ENCODE assay signal across 8 cellular contexts in genomic region chr14:73245401-73246325, GRCh38.
DNase-seq lines count a peak whose midpoint lies in the region; ATAC-seq and TF ChIP-seq lines count a peak whose summit lies in the region.

No MANE protein-coding gene starts in this region.

- peaks cover 17 to 71% (median 63%) of the 10 kb centered on the region in 11 experiments for H3K27me3 ChIP-seq in BLaER1 treated with 17β-estradiol and CSF1 and Interleukin-3, amounts not matched to agents 10 nM and 100 nM
- H3K27me3 ChIP-seq in rectal smooth muscle tissue (ENCODE audit: control insufficient read depth, insufficient read depth, low read length) = no peaks in the 10 kb centered on the region

- H3K9ac ChIP-seq in BLaER1 treated with 17β-estradiol and CSF1 and Interleukin-3, amounts not matched to agents 10 nM and 100 nM = peak overlapping the region in 9 of 11 experiments; percentile 4 to 69 (median 38); a peak in 13 of 22 replicates
- H3K9ac ChIP-seq in rectal smooth muscle tissue (ENCODE audit: low read length) = no peak overlapping the region

- peak; percentile 49 for ATAC-seq in GM19467 (IDR thresholded peaks at IDR 0.05; ENCODE audit: unreplicated experiment)
- ATAC-seq in GM21367 (IDR thresholded peaks at IDR 0.05; ENCODE audit: unreplicated experiment) = no peak

- peaks cover 50% of the 10 kb centered on the region for H3K4me1 Mint-ChIP-seq in nephron progenitor cell

- peak overlapping the region; percentile 34 to 69 (median 56); a peak in 19 of 20 replicates for H3K4me3 ChIP-seq in BLaER1 treated with 17β-estradiol and CSF1 and Interleukin-3, amounts not matched to agents 10 nM and 100 nM
- H3K4me3 ChIP-seq in fibroblast of pulmonary artery (replicated peaks; ENCODE audit: low read depth, low read length) (peak overlapping the region; percentile 59), rectal smooth muscle tissue (ENCODE audit: low read length) (peak overlapping the region; percentile 44)

- peaks cover 3% of the 10 kb centered on the region for H3K9me3 Mint-ChIP-seq in nephron progenitor cell

- no peaks in the 10 kb centered on the region for H3K36me3 Mint-ChIP-seq in nephron progenitor cell (ENCODE audit: low read depth)

- peak overlapping the region in 5 of 11 experiments; percentile 28 to 58 (median 42); a peak in 7 of 22 replicates for H3K27ac ChIP-seq in BLaER1 treated with 17β-estradiol and CSF1 and Interleukin-3, amounts not matched to agents 10 nM and 100 nM
- H3K27ac ChIP-seq in rectal smooth muscle tissue (ENCODE audit: low read depth, low read length) = no peak overlapping the region

- no peaks in the 10 kb centered on the region for H3K9me3 ChIP-seq in BLaER1 treated with 17β-estradiol and CSF1 and Interleukin-3, amounts not matched to agents 10 nM and 100 nM (replicated peaks in 1 of 11)

- DNase-seq in NAMALWA (ENCODE audit: low spot score) = peak; percentile 57
- peak; percentile 22 for DNase-seq in activated T-cell treated with anti-CD3 and anti-CD28 coated beads for 1 hour (ENCODE audit: low read depth)
- DNase-seq in fibroblast of pulmonary artery (ENCODE audit: low read depth) = peak; percentile 51
- no peak for DNase-seq in nephron progenitor cell

- peaks cover 45% of the 10 kb centered on the region for H3K27me3 Mint-ChIP-seq in nephron progenitor cell (ENCODE audit: low read depth, poor library complexity)

- no peak overlapping the region for H3K4me3 Mint-ChIP-seq in nephron progenitor cell

- H3K4me2 ChIP-seq in BLaER1 treated with 17β-estradiol and CSF1 and Interleukin-3, amounts not matched to agents 10 nM and 100 nM = peak overlapping the region; percentile 73 to 98 (median 92)

- no peak overlapping the region for H3K27ac Mint-ChIP-seq in nephron progenitor cell

- H3K4me1 ChIP-seq in BLaER1 treated with 17β-estradiol and CSF1 and Interleukin-3, amounts not matched to agents 10 nM and 100 nM = peaks cover 92 to 100% (median 100%) of the 10 kb centered on the region in 10 experiments
- peaks cover 3% of the 10 kb centered on the region for H3K4me1 ChIP-seq in rectal smooth muscle tissue (ENCODE audit: control insufficient read depth, insufficient read depth, low read length)

- H3K36me3 ChIP-seq in BLaER1 treated with 17β-estradiol and CSF1 and Interleukin-3, amounts not matched to agents 10 nM and 100 nM = no peaks in the 10 kb centered on the region
- H3K36me3 ChIP-seq in rectal smooth muscle tissue (ENCODE audit: control insufficient read depth, insufficient read depth, low read length) = no peaks in the 10 kb centered on the region

- H4K20me1 ChIP-seq in BLaER1 treated with 17β-estradiol and CSF1 and Interleukin-3, amounts not matched to agents 10 nM and 100 nM = peaks cover 0 to 22% (median 0%) of the 10 kb centered on the region in 11 experiments; a peak in 5 of 22 replicates

- TF ChIP-seq CTCF in fibroblast of pulmonary artery (IDR thresholded peaks at IDR 0.05; ENCODE audit: low read length, missing control alignments) (no peak), nephron progenitor cell (IDR thresholded peaks at IDR 0.05) (no peak)
